ENCODE assay signal across 8 cellular contexts in the genomic region with DNA sequence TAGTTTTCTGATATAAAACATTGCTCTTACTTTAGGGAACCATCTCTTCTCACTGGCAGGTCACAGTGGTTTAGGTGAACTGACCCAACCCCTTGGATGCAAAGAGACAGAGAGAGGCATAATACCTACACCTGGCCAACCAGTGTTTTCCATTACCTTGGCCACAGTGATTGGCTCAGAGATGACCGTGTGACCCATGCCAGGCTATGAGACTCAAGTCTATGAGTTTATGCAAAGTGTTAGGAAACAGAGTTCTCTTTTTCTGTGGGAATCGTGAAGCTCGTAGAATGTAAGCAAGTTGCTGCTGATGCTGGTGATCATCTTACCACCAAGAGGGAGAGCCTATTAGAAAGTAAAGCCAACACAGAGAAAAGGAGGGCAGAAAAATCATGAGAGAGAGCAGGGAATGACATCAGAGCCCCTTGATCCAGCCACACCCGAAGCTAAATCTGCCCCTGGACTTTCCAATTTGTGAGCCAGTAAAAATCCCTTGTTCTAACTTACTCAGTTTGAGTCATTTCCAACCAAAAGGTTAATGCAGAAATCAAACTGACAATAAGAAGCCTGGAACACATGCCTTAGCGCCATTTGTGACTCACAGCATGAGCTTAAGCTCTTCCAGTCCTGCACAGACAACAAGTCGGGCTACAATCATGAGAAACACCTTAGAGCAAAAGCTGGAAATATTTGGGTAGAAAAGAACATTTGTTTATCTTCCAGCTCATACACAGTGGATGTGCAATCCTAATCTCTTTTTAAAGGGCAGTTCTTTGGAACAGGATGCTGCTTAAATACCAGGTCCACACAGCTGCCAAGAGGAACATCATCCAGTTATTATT.
DNase-seq lines count a peak whose midpoint lies in the region; ATAC-seq, FAIRE-seq and TF ChIP-seq lines count a peak whose summit lies in the region.
"Had no signal": no experiment of that assay in that cellular context is flagged by ENCODE, and none has a peak within 500 bp of the region (broad histone marks: within the 10 kb centered on the region; RNA-seq: fewer than 3 reads in every experiment).

No MANE protein-coding gene starts in this region.

- H3K4me3 ChIP-seq in foreskin fibroblast (ENCODE audit: low read depth in 1 of 2, low read length in 2 of 2), result no peak overlapping the region

- ATAC-seq in stimulated activated naive CD8-positive, alpha-beta T cell treated with anti-CD3 and anti-CD28 coated beads, Interleukin-15, Interleukin-2, amounts not matched to agents 100 U/mL and 50 U/mL, for 24 hours, result peak; percentile 34
- no peak for ATAC-seq in HG03135 (IDR thresholded peaks at IDR 0.05; ENCODE audit: unreplicated experiment)

- POLR2A ChIA-PET in RWPE1 (lab: Yijun Ruan, JAX; ENCODE audit: low non-redundant PET), result no interaction called here

- TF ChIP-seq CTCF in RWPE1 (conservative IDR thresholded peaks at IDR 0.05; ENCODE audit: low read depth) (no peak), foreskin fibroblast (IDR thresholded peaks at IDR 0.05; ENCODE audit: low read depth, low read length) (no peak)

- in situ Hi-C loops in KBM-7 (cut with MboI; ENCODE audit: low pct_unique_long_range_greater_than_20kb, low sequenced_read_pairs), result no loop called here

- H3K27ac ChIP-seq in RWPE1, result peak overlapping the region; percentile 86

- FAIRE-seq in GM18507 (lab: Jason Lieb, UNC), result peak; percentile 72

- CTCF ChIA-PET in RWPE1 (lab: Yijun Ruan, JAX), result interaction anchor here (0.8 kb wide), 1 partner anchor 514 kb away, joined by 3 read pairs; no protein-coding TSS in a partner anchor

- DNase-seq in GM18507 (ENCODE audit: extremely low spot score, insufficient read length, low read depth) (no peak), RWPE1 (ENCODE audit: low spot score) (peak; percentile 73), foreskin fibroblast (peak; percentile 53 to 94), KBM-7 (no peak), hepatic stellate cell (ENCODE audit: low spot score) (no peak)
- DNase-seq in stimulated activated naive CD8-positive, alpha-beta T cell treated with anti-CD3 and anti-CD28 coated beads, Interleukin-15, Interleukin-2, amounts not matched to agents 100 U/mL and 50 U/mL, for 24 hours, result no peak
- DNase-seq: SW 1271 had no signal

Comparison
In these comparisons a context has a peak if more than half of its experiments do, and no peak if none do; other contexts are left out.
1. DNase-seq: peak in RWPE1 (single experiment) and foreskin fibroblast (2 of 2); none in GM18507 (single experiment), stimulated activated naive CD8-positive, alpha-beta T cell treated with anti-CD3 and anti-CD28 coated beads, Interleukin-15, Interleukin-2, amounts not matched to agents 100 U/mL and 50 U/mL, for 24 hours (single experiment), KBM-7 (single experiment) and hepatic stellate cell (single experiment).